ENCODE assay signal across 19 cellular contexts in genomic region chr7:13189712-13190111, GRCh38.
DNase-seq lines count a peak whose midpoint lies in the region; FAIRE-seq and TF ChIP-seq lines count a peak whose summit lies in the region.
"Had no signal": no experiment of that assay in that cellular context is flagged by ENCODE, and none has a peak within 500 bp of the region (broad histone marks: within the 10 kb centered on the region; RNA-seq: fewer than 3 reads in every experiment).

No MANE protein-coding gene starts in this region.

- no peak for TF ChIP-seq EP300 in esophagus muscularis mucosa (IDR thresholded peaks at IDR 0.05)

- H3K27ac ChIP-seq in VCaP (peak overlapping the region; percentile 73; the same call in 1 of the 2 replicates), temporal lobe (ENCODE audit: low read depth, low read length) (peak overlapping the region; percentile 17), esophagus muscularis mucosa (replicated peaks in 1 of 4) (no peak overlapping the region)

- DNase-seq in AG09319 (ENCODE audit: extremely low read depth, low read depth) (peak; percentile 14), fibroblast of mammary gland (ENCODE audit: low read depth) (peak; percentile 51), RCC 7860 (ENCODE audit: low spot score) (no peak), esophagus muscularis mucosa (ENCODE audit: extremely low spot score) (no peak), GM12892 (ENCODE audit: insufficient read length) (no peak)
- DNase-seq: 8988T; CD8-positive, alpha-beta T cell; COR-L47; DMS153; DMS79 treated with DMSO at 0.1 percent for 48 hours; EL; HCEC 1CT; HFFc6 had no signal

- TF ChIP-seq POLR2A in esophagus muscularis mucosa (IDR thresholded peaks at IDR 0.05; ENCODE audit: low read depth) (no peak), GM12892 (IDR thresholded peaks at IDR 0.05; ENCODE audit: low read depth, low read length) (no peak)

- intact Hi-C loops in esophagus muscularis mucosa (cut with DNase I), result no loop called here

- FAIRE-seq in RCC 7860 (lab: Jason Lieb, UNC) (no peak), GM12892 (lab: Jason Lieb, UNC) (no peak)
- FAIRE-seq: D721Med, G401.6, HepG2, HTR-8/SVneo had no signal

- H3K4me1 ChIP-seq in esophagus muscularis mucosa, result no peaks in the 10 kb centered on the region

- no peaks in the 10 kb centered on the region for H3K36me3 ChIP-seq in esophagus muscularis mucosa

- 93% methylated on average over 2 of the region's 2 CpGs for WGBS in esophagus muscularis mucosa

- TF ChIP-seq CTCF in AG09319 (IDR thresholded peaks at IDR 0.05; ENCODE audit: low read depth, low read length) (no peak), VCaP (conservative IDR thresholded peaks at IDR 0.05) (no peak), fibroblast of mammary gland (conservative IDR thresholded peaks at IDR 0.05; ENCODE audit: control insufficient read depth, insufficient read depth, low read depth, low read length) (no peak), esophagus muscularis mucosa (IDR thresholded peaks at IDR 0.05) (no peak)

- no peaks in the 10 kb centered on the region for H3K27me3 ChIP-seq in esophagus muscularis mucosa

- H3K4me3 ChIP-seq in fibroblast of mammary gland (ENCODE audit: control insufficient read depth, low read depth, low read length) (no peak overlapping the region), esophagus muscularis mucosa (no peak overlapping the region)

- H3K9me3 ChIP-seq in esophagus muscularis mucosa, result no peaks in the 10 kb centered on the region

Comparison
In these comparisons a context has a peak if more than half of its experiments do, and no peak if none do; other contexts are left out.
1. DNase-seq: peak in AG09319 (single experiment) and fibroblast of mammary gland (single experiment); none in RCC 7860 (single experiment), esophagus muscularis mucosa (single experiment) and GM12892 (single experiment).
2. H3K27ac ChIP-seq: peak in VCaP (single experiment) and temporal lobe (single experiment); none in esophagus muscularis mucosa (0 of 4).